Comparison of ENCODE assay signal across 8 cellular contexts in the genomic region with DNA sequence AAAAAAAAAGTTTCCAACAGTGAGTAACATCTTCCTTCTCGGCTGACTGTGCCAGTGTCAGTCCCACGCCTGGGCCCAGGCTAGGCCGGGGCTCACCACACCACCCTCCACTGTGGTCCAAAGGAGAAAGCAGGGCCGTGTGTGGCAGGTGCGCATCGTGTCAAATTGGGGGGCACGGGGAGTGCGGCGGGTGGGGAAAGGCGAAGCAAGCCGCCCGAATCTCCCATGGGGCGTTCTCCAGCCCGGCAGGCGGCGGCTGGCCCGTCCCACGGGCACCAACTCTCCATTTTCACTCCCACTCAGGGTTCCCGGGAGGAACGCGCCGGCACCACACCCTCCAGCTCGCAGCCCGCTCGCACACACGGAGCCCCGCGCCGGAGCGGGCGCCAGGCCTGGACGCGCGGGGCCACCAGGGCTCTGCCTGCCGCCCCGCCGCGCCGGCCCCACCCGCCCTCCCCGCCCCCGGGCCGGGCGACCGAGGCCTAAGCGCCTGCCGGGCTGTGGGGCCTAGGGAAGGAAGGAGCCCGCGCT. TPM values are rescaled to one million over a fixed set of nuclear protein-coding genes. Genes with fewer than 3 reads are reported as not detected.
A peak's percentile ranks its signal among the peaks of the same experiment; 100 is the strongest.
DNase-seq lines count a peak whose midpoint lies in the region; ATAC-seq and TF ChIP-seq lines count a peak whose summit lies in the region.

No MANE protein-coding gene starts in this region.

- H3K36me3 ChIP-seq in lung (ENCODE audit: control insufficient read depth in 2 of 2, insufficient read depth in 2 of 2, low read length in 2 of 2): no peaks in the 10 kb centered on the region

- TF ChIP-seq CTCF in lung (IDR thresholded peaks at IDR 0.05; ENCODE audit: control extremely low read depth, extremely low read depth): no peak

- ATAC-seq in HG03460 (IDR thresholded peaks at IDR 0.05; ENCODE audit: unreplicated experiment) (peak; percentile 15), lung (ENCODE audit: insufficient read depth, low FRiP score) (peak; percentile 17)

- peaks cover 2 to 8% of the 10 kb centered on the region in 2 donors for H3K4me1 ChIP-seq in lung (ENCODE audit: control insufficient read depth in 2 of 2, insufficient read depth in 2 of 2, low read length in 2 of 2)

- H3K9me3 ChIP-seq in lung (ENCODE audit: control insufficient read depth in 2 of 2, insufficient read depth in 1 of 2, low read length in 1 of 2): no peaks in the 10 kb centered on the region

- peak overlapping the region; percentile 78 for H3K4me3 ChIP-seq in lung

- H3K27me3 ChIP-seq in lung (ENCODE audit: control insufficient read depth, insufficient read depth): no peaks in the 10 kb centered on the region

- H3K27ac ChIP-seq in cingulate gyrus (ENCODE audit: low read depth, low read length): peak overlapping the region; percentile 81
- H3K27ac ChIP-seq in lung (ENCODE audit: low read depth in 1 of 2, low read length in 1 of 2): peak overlapping the region; percentile 99

- 0 to 1% methylated on average over 32 to 49 of the region's 49 CpGs for WGBS in lung, 2 donors

- peak; percentile 85 for DNase-seq in activated effector memory CD4-positive, alpha-beta T cell treated with anti-CD3 and anti-CD28 coated beads, Interleukin-2, amount 50 U/mL, for 16 hours
- DNase-seq in activated effector memory CD4-positive, alpha-beta T cell treated with Interleukin-2 at 50 U/mL for 16 hours: no peak
- peak; percentile 55 for DNase-seq in activated CD4-positive, CD25-positive, alpha-beta regulatory T cell treated with anti-CD3 and anti-CD28 coated beads, Interleukin-2, amount 50 U/mL, for 72 hours
- DNase-seq in lung (ENCODE audit: low spot score): peak; percentile 38
- DNase-seq in stimulated activated CD4-positive, alpha-beta T cell treated with anti-CD3 and anti-CD28 coated beads, TNF-alpha, amount 100 ng/mL, for 4 hours (ENCODE audit: low read depth in 3 of 3): peak; percentile 37 to 50 (median 48)
- DNase-seq in HK-2 (ENCODE audit: unreplicated experiment): no peak

RNA-seq across cellular contexts. Expression of a gene that starts 0.6 kb away (rescaled TPM):
- total RNA-seq in lung: 10 to 100 TPM; 27.9 to 37.0 TPM
- 1 to 10 TPM; 3.7 TPM for polyA plus RNA-seq in lung

Comparison
In these comparisons a context has a peak if more than half of its experiments do, and no peak if none do; other contexts are left out.
1. DNase-seq: peak in activated effector memory CD4-positive, alpha-beta T cell treated with anti-CD3 and anti-CD28 coated beads, Interleukin-2, amount 50 U/mL, for 16 hours (single experiment), activated CD4-positive, CD25-positive, alpha-beta regulatory T cell treated with anti-CD3 and anti-CD28 coated beads, Interleukin-2, amount 50 U/mL, for 72 hours (single experiment), lung (single experiment) and stimulated activated CD4-positive, alpha-beta T cell treated with anti-CD3 and anti-CD28 coated beads, TNF-alpha, amount 100 ng/mL, for 4 hours (3 of 3); none in activated effector memory CD4-positive, alpha-beta T cell treated with Interleukin-2 at 50 U/mL for 16 hours (single experiment) and HK-2 (single experiment).